In the genomic region with DNA sequence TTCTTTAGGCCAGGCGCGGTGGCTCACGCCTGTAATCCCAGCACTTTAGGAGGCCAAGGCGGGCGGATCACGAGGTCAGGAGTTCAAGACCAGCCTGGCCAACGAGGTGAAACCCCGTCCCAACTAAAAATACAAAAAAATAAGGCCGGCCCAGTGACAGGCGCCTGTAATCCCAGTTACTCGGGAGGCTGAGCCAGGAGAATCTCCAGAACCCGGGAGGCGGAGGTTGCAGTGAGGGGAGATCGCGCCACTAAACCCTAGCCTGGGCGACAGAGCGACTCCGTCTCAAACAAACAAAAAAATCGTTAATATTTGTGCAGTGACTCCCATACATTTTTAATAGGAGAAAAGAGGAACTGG, we compare ENCODE assay signal across 8 cellular contexts. TPM values are rescaled to one million over a fixed set of nuclear protein-coding genes. Genes with fewer than 3 reads are reported as not detected.
DNase-seq lines count a peak whose midpoint lies in the region; ATAC-seq and TF ChIP-seq lines count a peak whose summit lies in the region.
"Not testable (repeated sequence)": the region's sequence is repeated elsewhere in the genome, so short reads cannot be mapped to it uniquely, and the experiment has no call there.

No MANE protein-coding gene starts in this region.

- not testable (repeated sequence) for H3K27me3 Mint-ChIP-seq in IgD-negative memory B cell

- peaks cover 18 to 22% (median 19%) of the 10 kb centered on the region in 3 donors for H3K4me1 Mint-ChIP-seq in IgD-negative memory B cell

- H3K36me3 ChIP-seq in WERI-Rb-1 (peaks cover 41% of the 10 kb centered on the region), gastroesophageal sphincter (peaks cover 0 to 36% of the 10 kb centered on the region in 2 donors)
- not testable (repeated sequence) for H3K36me3 ChIP-seq in body of pancreas (replicated peaks in 1 of 2; ENCODE audit: insufficient read depth in 1 of 2, low read depth in 2 of 2); mucosa of descending colon (ENCODE audit: low read depth); smooth muscle cell (ENCODE audit: low read depth)

- intact Hi-C loops in body of pancreas (cut with DNase I); mucosa of descending colon (cut with DNase I, micrococcal nuclease): not testable (repeated sequence)

- TF ChIP-seq POLR2A in body of pancreas (IDR thresholded peaks at IDR 0.05); gastroesophageal sphincter (IDR thresholded peaks at IDR 0.05): not testable (repeated sequence)

- peak overlapping the region; percentile 80 for H3K4me3 ChIP-seq in AG09309 (ENCODE audit: control insufficient read depth, low read depth, low read length)
- H3K4me3 ChIP-seq in WERI-Rb-1 (ENCODE audit: low read depth, low read length) = peak overlapping the region; percentile 100
- peak overlapping the region; percentile 80 to 97 for H3K4me3 ChIP-seq in body of pancreas
- peak overlapping the region; percentile 57 to 84 for H3K4me3 ChIP-seq in gastroesophageal sphincter
- H3K4me3 ChIP-seq in mucosa of descending colon = peak overlapping the region; percentile 51
- H3K4me3 ChIP-seq in smooth muscle cell = peak overlapping the region; percentile 100

- H3K36me3 Mint-ChIP-seq in IgD-negative memory B cell = peaks cover 13% of the 10 kb centered on the region

- H3K27ac ChIP-seq in WERI-Rb-1 (peak overlapping the region; percentile 89), body of pancreas (peak overlapping the region in 3 of 4 donors; percentile 87 to 91 (median 88)), gastroesophageal sphincter (peak overlapping the region in 3 of 4 donors; percentile 87 to 90 (median 89)), smooth muscle cell (ENCODE audit: low read depth) (peak overlapping the region; percentile 82)

- not testable (repeated sequence) for H3F3A ChIP-seq in smooth muscle cell (ENCODE audit: low read depth)

- TF ChIP-seq EP300 in gastroesophageal sphincter (IDR thresholded peaks at IDR 0.05) = not testable (repeated sequence)

- DNase-seq in AG09309 (ENCODE audit: low read depth); smooth muscle cell (lab: John Stamatoyannopoulos, UW; ENCODE audit: unreplicated experiment): not testable (repeated sequence)
- DNase-seq in WERI-Rb-1 (peak; percentile 15), body of pancreas (peak in 1 of 4 donors; percentile 13), mucosa of descending colon (peak in 2 of 3 donors; percentile 5 to 34)

- H3K9me3 Mint-ChIP-seq in IgD-negative memory B cell = not testable (repeated sequence)

- H3K4me1 ChIP-seq in body of pancreas; mucosa of descending colon (ENCODE audit: low read depth); smooth muscle cell (ENCODE audit: low read depth): not testable (repeated sequence)
- H3K4me1 ChIP-seq in gastroesophageal sphincter = peaks cover 0 to 21% (median 0%) of the 10 kb centered on the region in 3 donors

- H3K27me3 ChIP-seq in WERI-Rb-1 (ENCODE audit: insufficient read depth, low read depth, severe bottlenecking); body of pancreas; gastroesophageal sphincter; smooth muscle cell (ENCODE audit: low read depth): not testable (repeated sequence)

- 2% methylated on average over 19 of the region's 19 CpGs for WGBS in body of pancreas, 2 donors
- WGBS in gastroesophageal sphincter (ENCODE audit: low coverage in 1 of 2), 2 donors = 1 to 3% methylated on average over 5 to 14 of the region's 19 CpGs
- 2% methylated on average over 19 of the region's 19 CpGs for WGBS in smooth muscle cell (ENCODE audit: low lambda C conversion rate)

- H3K27ac Mint-ChIP-seq in IgD-negative memory B cell = peak overlapping the region; percentile 92 to 100 (median 94)

- H3K9me3 ChIP-seq in WERI-Rb-1 (ENCODE audit: severe bottlenecking); body of pancreas; gastroesophageal sphincter; mucosa of descending colon; smooth muscle cell (replicated peaks; ENCODE audit: low read depth): not testable (repeated sequence)

- H4K20me1 ChIP-seq in smooth muscle cell (ENCODE audit: low read depth) = not testable (repeated sequence)

- H2AFZ ChIP-seq in smooth muscle cell (ENCODE audit: low read depth) = peak overlapping the region; percentile 100

- H3K79me2 ChIP-seq in smooth muscle cell (ENCODE audit: low read depth) = peaks cover 14% of the 10 kb centered on the region

- H3K4me3 Mint-ChIP-seq in IgD-negative memory B cell = peak overlapping the region; percentile 95 to 100 (median 98)

- not testable (repeated sequence) for TF ChIP-seq CTCF in AG09309 (IDR thresholded peaks at IDR 0.05; ENCODE audit: control insufficient read depth, insufficient read depth, low read depth, low read length, missing control alignments); WERI-Rb-1 (IDR thresholded peaks at IDR 0.05; ENCODE audit: low read depth, low read length); body of pancreas (IDR thresholded peaks at IDR 0.05); gastroesophageal sphincter (IDR thresholded peaks at IDR 0.05); mucosa of descending colon (IDR thresholded peaks at IDR 0.05); smooth muscle cell (IDR thresholded peaks at IDR 0.05; ENCODE audit: borderline replicate concordance, insufficient read depth, poor library complexity, severe bottlenecking)

- H3K4me2 ChIP-seq in smooth muscle cell = peak overlapping the region; percentile 94

- H3K9ac ChIP-seq in smooth muscle cell (ENCODE audit: low read depth) = peak overlapping the region; percentile 91

- ATAC-seq in GM21381 (IDR thresholded peaks at IDR 0.05; ENCODE audit: unreplicated experiment) = peak; percentile 13
- ATAC-seq in body of pancreas = peak; percentile 11
- ATAC-seq in gastroesophageal sphincter = not testable (repeated sequence)
- ATAC-seq in mucosa of descending colon = peak; percentile 7

RNA-seq across cellular contexts. Expression of a gene that starts 0.7 kb away (rescaled TPM):
- polyA plus RNA-seq in IgD-negative memory B cell = 14.4 TPM
- 1 to 10 TPM; 4.3 to 6.2 TPM for total RNA-seq in body of pancreas
- total RNA-seq in gastroesophageal sphincter = 1 to 10 TPM; 2.6 to 9.3 (median 5.1) TPM
- 10 to 100 TPM in 2 of 3 donors, 1 to 10 TPM in 1; 6.3 to 13.3 (median 10.9) TPM for total RNA-seq in mucosa of descending colon
- 5.7 and 11.0 TPM in 2 replicates for total RNA-seq in smooth muscle cell
- 1.5 and 2.5 TPM in 2 replicates for polyA plus RNA-seq in smooth muscle cell
